In genomic region chr2:117760916-117761315, GRCh38 we compare ENCODE assay signal across 25 cellular contexts.
"Had no signal": no experiment of that assay in that cellular context is flagged by ENCODE, and none has a peak within 500 bp of the region (broad histone marks: within the 10 kb centered on the region; RNA-seq: fewer than 3 reads in every experiment).

No MANE protein-coding gene starts in this region.

- H3K9ac ChIP-seq: neural progenitor cell had no signal

- DNase-seq: activated CD4-positive, alpha-beta memory T cell treated with anti-CD3 and anti-CD28 coated beads, Interleukin-2, amount 10 ng/mL, durations not matched to agents 7 days and 5 days; activated CD4-positive, alpha-beta T cell treated with anti-CD3 and anti-CD28 coated beads, Interleukin-2, amount 10 ng/mL, durations not matched to agents 24 days and 14 days; activated CD4-positive, CD25-positive, alpha-beta regulatory T cell treated with anti-CD3 and anti-CD28 coated beads, Interleukin-2, amount 50 U/mL, for 72 hours; activated CD8-positive, alpha-beta memory T cell treated with anti-CD3 and anti-CD28 coated beads, Interleukin-2, amount 50 U/mL, for 48 hours; activated gamma-delta T cell; activated naive CD4-positive, alpha-beta T cell treated with anti-CD3 and anti-CD28 coated beads, Interleukin-2, amount 10 ng/mL, durations not matched to agents 7 days and 5 days; activated naive CD8-positive, alpha-beta T cell treated with anti-CD3 and anti-CD28 coated beads, Interleukin-2, amount 10 ng/mL, durations not matched to agents 7 days and 5 days; activated T-cell treated with anti-CD3 and anti-CD28 coated beads, Interleukin-2, amount 50 U/mL, for 24 hours; cerebellar nuclear complex; colonic mucosa; effector CD8-positive, alpha-beta T cell; esophagus squamous epithelium; left cardiac atrium; midbrain; naive thymus-derived CD8-positive, alpha-beta T cell; spleen; stimulated activated naive CD4-positive, alpha-beta T cell treated with Interleukin-2 at 50 U/mL for 16 hours; testis; trophoblast cell; uterus had no signal

- ATAC-seq: left cardiac atrium; naive thymus-derived CD8-positive, alpha-beta T cell had no signal

- H3K4me2 ChIP-seq: neural progenitor cell had no signal

- H3K9me3 ChIP-seq: ascending aorta, colonic mucosa, esophagus squamous epithelium, right atrium auricular region, spleen, testis, uterus had no signal

- H3K36me3 ChIP-seq: ascending aorta, cardiac muscle cell, colonic mucosa, esophagus squamous epithelium, neural progenitor cell, right atrium auricular region, spleen, uterus had no signal

- H3K4me1 ChIP-seq: ascending aorta, colonic mucosa, esophagus squamous epithelium, neural progenitor cell, right atrium auricular region, spleen, testis, uterus had no signal

- H3K4me3 ChIP-seq: ascending aorta, cardiac muscle cell, colonic mucosa, esophagus squamous epithelium, neural progenitor cell, right atrium auricular region, spleen, testis, uterus had no signal

- H3K27me3 ChIP-seq: ascending aorta, cardiac muscle cell, colonic mucosa, esophagus squamous epithelium, neural progenitor cell, right atrium auricular region, spleen, testis, uterus had no signal

- H3K27ac ChIP-seq: ascending aorta, cardiac muscle cell, colonic mucosa, epithelial cell of prostate, esophagus squamous epithelium, neural progenitor cell, right atrium auricular region, spleen, testis, uterus had no signal

- H2AFZ ChIP-seq: neural progenitor cell had no signal
